Comparison of ENCODE assay signal across 12 cellular contexts in genomic region chr1:232853994-232854532, GRCh38. TPM values are rescaled to one million over a fixed set of nuclear protein-coding genes. Genes with fewer than 3 reads are reported as not detected.
DNase-seq lines count a peak whose midpoint lies in the region; ATAC-seq and TF ChIP-seq lines count a peak whose summit lies in the region.
"Had no signal": no experiment of that assay in that cellular context is flagged by ENCODE, and none has a peak within 500 bp of the region (broad histone marks: within the 10 kb centered on the region; RNA-seq: fewer than 3 reads in every experiment).

No MANE protein-coding gene starts in this region.

- H3K27me3 ChIP-seq in PC-3 (ENCODE audit: low read length): no peaks in the 10 kb centered on the region

- H3K4me3 Mint-ChIP-seq in activated naive CD4-positive, alpha-beta T cell treated with anti-CD3 and anti-CD28 coated beads for 36 hours: no peak overlapping the region
- H3K4me3 Mint-ChIP-seq: memory B cell had no signal

- H2AFZ ChIP-seq in PC-3 (ENCODE audit: low read length): peak overlapping the region; percentile 25

- no peaks in the 10 kb centered on the region for H3K9me3 ChIP-seq in PC-3 (ENCODE audit: low read length)

- H3F3A ChIP-seq in PC-3 (ENCODE audit: low read length, unreplicated experiment): no peaks in the 10 kb centered on the region

- POLR2A ChIA-PET in PC-3 (lab: Charles Lee; ENCODE audit: unreplicated experiment): interaction anchor here (0.5 kb wide), 1 partner anchor 20 kb away, joined by 3 read pairs; no protein-coding TSS in a partner anchor

- intact Hi-C loops in activated naive CD4-positive, alpha-beta T cell treated with anti-CD3 and anti-CD28 coated beads for 36 hours (cut with micrococcal nuclease): no loop called here
- intact Hi-C loops in PC-3 (cut with micrococcal nuclease): loop anchor here (1.0 kb wide), 2 partner anchors 27 to 176 kb away; no protein-coding TSS in a partner anchor

- H4K20me1 ChIP-seq in PC-3 (ENCODE audit: low read length): no peaks in the 10 kb centered on the region

- H3K9me3 Mint-ChIP-seq in activated naive CD4-positive, alpha-beta T cell treated with anti-CD3 and anti-CD28 coated beads, Interleukin-2, amount 50 U/mL, for 72 hours: no peaks in the 10 kb centered on the region
- H3K9me3 Mint-ChIP-seq in activated naive CD4-positive, alpha-beta T cell treated with anti-CD3 and anti-CD28 coated beads for 36 hours: no peaks in the 10 kb centered on the region
- H3K9me3 Mint-ChIP-seq: memory B cell had no signal

- H3K36me3 ChIP-seq in PC-3 (ENCODE audit: low read depth, low read length): no peaks in the 10 kb centered on the region

- H3K27ac Mint-ChIP-seq in activated naive CD4-positive, alpha-beta T cell treated with anti-CD3 and anti-CD28 coated beads, Interleukin-2, amount 50 U/mL, for 72 hours: no peak overlapping the region
- H3K27ac Mint-ChIP-seq in activated naive CD4-positive, alpha-beta T cell treated with anti-CD3 and anti-CD28 coated beads for 36 hours: no peak overlapping the region
- H3K27ac Mint-ChIP-seq: memory B cell had no signal

- H3K4me1 Mint-ChIP-seq in activated naive CD4-positive, alpha-beta T cell treated with anti-CD3 and anti-CD28 coated beads for 36 hours (ENCODE audit: low read depth): no peaks in the 10 kb centered on the region
- H3K4me1 Mint-ChIP-seq: memory B cell had no signal

- H3K79me2 ChIP-seq in PC-3 (ENCODE audit: low read length): no peaks in the 10 kb centered on the region

- no peak for DNase-seq in activated naive CD4-positive, alpha-beta T cell treated with anti-CD3 and anti-CD28 coated beads, Interleukin-2, amount 50 U/mL, for 72 hours (ENCODE audit: low spot score in 2 of 2)
- DNase-seq in activated naive CD4-positive, alpha-beta T cell treated with anti-CD3 and anti-CD28 coated beads for 36 hours: no peak
- DNase-seq in PC-3: peak; percentile 81
- DNase-seq in fibroblast of peridontal ligament (ENCODE audit: extremely low read depth): peak; percentile 87
- DNase-seq in superior temporal gyrus (ENCODE audit: extremely low spot score): peak; percentile 23
- DNase-seq in GM19238 (ENCODE audit: insufficient read length, low spot score): no peak
- DNase-seq in Ammon's horn (ENCODE audit: low spot score): no peak
- DNase-seq: C1 segment of cervical spinal cord, cerebellar nuclear complex had no signal

- H3K4me2 ChIP-seq in PC-3 (ENCODE audit: low read length): peak overlapping the region; percentile 57

- ATAC-seq in activated naive CD4-positive, alpha-beta T cell treated with anti-CD3 and anti-CD28 coated beads, Interleukin-2, amount 50 U/mL, for 72 hours: peak; percentile 47 to 75
- ATAC-seq in PC-3 (peak; percentile 95), GM19035 (IDR thresholded peaks at IDR 0.05; ENCODE audit: unreplicated experiment) (no peak)
- ATAC-seq: sciatic nerve had no signal

- peak overlapping the region; percentile 47 for H3K27ac ChIP-seq in PC-3 (ENCODE audit: low read length)

- no peaks in the 10 kb centered on the region for H3K36me3 Mint-ChIP-seq in activated naive CD4-positive, alpha-beta T cell treated with anti-CD3 and anti-CD28 coated beads, Interleukin-2, amount 50 U/mL, for 72 hours
- H3K36me3 Mint-ChIP-seq in activated naive CD4-positive, alpha-beta T cell treated with anti-CD3 and anti-CD28 coated beads for 36 hours (ENCODE audit: low read depth): no peaks in the 10 kb centered on the region
- H3K36me3 Mint-ChIP-seq: memory B cell had no signal

- H3K9me2 ChIP-seq in PC-3 (replicated peaks; ENCODE audit: low read length): no peaks in the 10 kb centered on the region

- no peaks in the 10 kb centered on the region for H3K27me3 Mint-ChIP-seq in activated naive CD4-positive, alpha-beta T cell treated with anti-CD3 and anti-CD28 coated beads for 36 hours (ENCODE audit: low read depth)

- TF ChIP-seq CTCF in PC-3 (conservative IDR thresholded peaks at IDR 0.05; ENCODE audit: low read depth, low read length): no peak

- no peak overlapping the region for H3K9ac ChIP-seq in PC-3 (ENCODE audit: low read length)

- CTCF ChIA-PET in activated naive CD4-positive, alpha-beta T cell treated with anti-CD3 and anti-CD28 coated beads for 36 hours (lab: Charles Lee): interaction anchor here (1.6 kb wide), 1 partner anchor 14 kb away, joined by 3 read pairs; no protein-coding TSS in a partner anchor
- CTCF ChIA-PET in PC-3 (lab: Charles Lee): no interaction called here

- H3K4me1 ChIP-seq in PC-3 (ENCODE audit: insufficient read depth, low read length): peaks cover 18% of the 10 kb centered on the region; the same call in 1 of the 2 replicates

- BruUV-seq in PC-3 (replicated peaks; lab: Mats Ljungman, UMichigan): no TSS peak

- H3K4me3 ChIP-seq in PC-3 (ENCODE audit: low read length): no peak overlapping the region

RNA-seq across cellular contexts. Expression of gene MAP10, which starts 48.8 kb away (rescaled TPM):
- total RNA-seq in activated naive CD4-positive, alpha-beta T cell treated with anti-CD3 and anti-CD28 coated beads, Interleukin-2, amount 50 U/mL, for 72 hours: 1 to 10 TPM in 1 of 2 donors, under 1 TPM in 1; 0.64 to 1.9 TPM
- under 1 TPM; 0.43 to 0.54 TPM for total RNA-seq in activated naive CD4-positive, alpha-beta T cell treated with anti-CD3 and anti-CD28 coated beads for 36 hours
- total RNA-seq in PC-3 (2014; rRNA removed): not detected in 2 replicates

Comparison
In these comparisons a context has a peak if more than half of its experiments do, and no peak if none do; other contexts are left out.
1. DNase-seq: peak in PC-3 (single experiment), fibroblast of peridontal ligament (single experiment) and superior temporal gyrus (single experiment); none in activated naive CD4-positive, alpha-beta T cell treated with anti-CD3 and anti-CD28 coated beads, Interleukin-2, amount 50 U/mL, for 72 hours (0 of 2), activated naive CD4-positive, alpha-beta T cell treated with anti-CD3 and anti-CD28 coated beads for 36 hours (single experiment), GM19238 (single experiment) and Ammon's horn (single experiment).